8 cellular contexts compared by ENCODE assay signal in the genomic region with DNA sequence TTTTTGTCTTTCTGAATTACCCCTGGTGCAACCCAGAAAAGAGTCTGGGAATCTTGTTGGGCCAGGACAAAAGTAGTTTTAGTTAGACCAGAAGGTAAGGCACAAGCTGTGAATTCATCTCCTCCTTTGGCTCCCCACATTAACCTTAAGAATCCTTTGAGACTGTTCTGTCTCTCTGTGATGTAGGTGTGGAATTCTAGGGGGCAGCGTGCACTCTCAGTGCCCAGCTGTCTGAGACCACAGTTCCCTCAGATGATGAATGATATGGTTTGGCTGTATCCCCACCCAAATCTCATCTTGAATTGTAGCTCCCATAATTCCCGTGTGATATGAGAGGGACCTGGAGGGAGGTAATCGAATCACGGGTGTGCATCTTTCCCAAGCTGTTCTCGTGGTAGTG. TPM values are rescaled to one million over a fixed set of nuclear protein-coding genes. Genes with fewer than 3 reads are reported as not detected.
DNase-seq lines count a peak whose midpoint lies in the region; ATAC-seq and TF ChIP-seq lines count a peak whose summit lies in the region.

No MANE protein-coding gene starts in this region.

- peak overlapping the region; percentile 91 to 92 for H3K4me3 Mint-ChIP-seq in activated T-cell treated with anti-CD3 and anti-CD28 coated beads, Interleukin-2, amount 50 U/mL, for 72 hours
- H3K4me3 Mint-ChIP-seq in T-cell: peak overlapping the region; percentile 86 to 98 (median 92)
- peak overlapping the region; percentile 91 for H3K4me3 Mint-ChIP-seq in stimulated activated memory B cell treated with anti-CD40 and anti-IgM and Interleukin-4, amounts not matched to agents 10 μg/mL and 1 μg/mL and 100 μg/mL, for 72 hours

- no peak for ATAC-seq in activated T-cell treated with anti-CD3 and anti-CD28 coated beads, Interleukin-2, amount 50 U/mL, for 72 hours (replicated peaks in 1 of 2)
- ATAC-seq in T-cell (replicated peaks in 1 of 4) (no peak), HG03175 (IDR thresholded peaks at IDR 0.05; ENCODE audit: unreplicated experiment) (no peak)
- ATAC-seq in stimulated activated memory B cell treated with anti-CD40 and anti-IgM and Interleukin-4, amounts not matched to agents 10 μg/mL and 1 μg/mL and 100 μg/mL, for 72 hours: no peak

- H3K9me3 Mint-ChIP-seq in activated T-cell treated with anti-CD3 and anti-CD28 coated beads, Interleukin-2, amount 50 U/mL, for 72 hours: peaks cover 6 to 8% of the 10 kb centered on the region in 2 donors
- H3K9me3 Mint-ChIP-seq in T-cell: no peaks in the 10 kb centered on the region
- no peaks in the 10 kb centered on the region for H3K9me3 Mint-ChIP-seq in stimulated activated memory B cell treated with anti-CD40 and anti-IgM and Interleukin-4, amounts not matched to agents 10 μg/mL and 1 μg/mL and 100 μg/mL, for 72 hours

- CTCF ChIA-PET in T-cell (lab: Charles Lee): no interaction called here

- peaks cover 22 to 46% of the 10 kb centered on the region in 2 donors for H3K36me3 Mint-ChIP-seq in activated T-cell treated with anti-CD3 and anti-CD28 coated beads, Interleukin-2, amount 50 U/mL, for 72 hours (ENCODE audit: insufficient read depth in 2 of 2)
- peaks cover 33% of the 10 kb centered on the region for H3K36me3 Mint-ChIP-seq in T-cell
- peaks cover 27% of the 10 kb centered on the region for H3K36me3 Mint-ChIP-seq in stimulated activated memory B cell treated with anti-CD40 and anti-IgM and Interleukin-4, amounts not matched to agents 10 μg/mL and 1 μg/mL and 100 μg/mL, for 72 hours

- DNase-seq in activated T-cell treated with anti-CD3 and anti-CD28 coated beads, Interleukin-2, amount 50 U/mL, for 72 hours: no peak
- no peak for DNase-seq in activated T-cell treated with anti-CD3 and anti-CD28 coated beads, Interleukin-2, amount 50 U/mL, for 48 hours
- DNase-seq in T-cell: no peak
- no peak for DNase-seq in foreskin fibroblast
- DNase-seq in DMS53 (lab: John Stamatoyannopoulos, UW): no peak
- no peak for DNase-seq in NCI-H1930 (lab: John Stamatoyannopoulos, UW)

- no peaks in the 10 kb centered on the region for H3K27me3 Mint-ChIP-seq in activated T-cell treated with anti-CD3 and anti-CD28 coated beads, Interleukin-2, amount 50 U/mL, for 72 hours (ENCODE audit: low read depth)
- H3K27me3 Mint-ChIP-seq in T-cell: no peaks in the 10 kb centered on the region
- H3K27me3 Mint-ChIP-seq in stimulated activated memory B cell treated with anti-CD40 and anti-IgM and Interleukin-4, amounts not matched to agents 10 μg/mL and 1 μg/mL and 100 μg/mL, for 72 hours: no peaks in the 10 kb centered on the region

- H3K4me1 Mint-ChIP-seq in activated T-cell treated with anti-CD3 and anti-CD28 coated beads, Interleukin-2, amount 50 U/mL, for 72 hours (ENCODE audit: low read depth): peaks cover 61% of the 10 kb centered on the region
- H3K4me1 Mint-ChIP-seq in T-cell: peaks cover 53 to 71% (median 70%) of the 10 kb centered on the region in 3 donors
- H3K4me1 Mint-ChIP-seq in stimulated activated memory B cell treated with anti-CD40 and anti-IgM and Interleukin-4, amounts not matched to agents 10 μg/mL and 1 μg/mL and 100 μg/mL, for 72 hours: peaks cover 56% of the 10 kb centered on the region

- POLR2A ChIA-PET in T-cell (lab: Charles Lee): interaction anchor here in 1 of 2 donors (0.6 kb wide), 1 partner anchor 88 kb away, joined by 3 read pairs; a partner anchor contains a TSS

- H3K4me3 ChIP-seq in foreskin fibroblast (ENCODE audit: low read depth in 1 of 2, low read length in 2 of 2): peak overlapping the region; percentile 56 to 96

- no peak for TF ChIP-seq CTCF in foreskin fibroblast (IDR thresholded peaks at IDR 0.05; ENCODE audit: low read depth, low read length)

- peak overlapping the region; percentile 74 for H3K27ac Mint-ChIP-seq in activated T-cell treated with anti-CD3 and anti-CD28 coated beads, Interleukin-2, amount 50 U/mL, for 72 hours
- peak overlapping the region; percentile 24 to 85 for H3K27ac Mint-ChIP-seq in T-cell
- H3K27ac Mint-ChIP-seq in stimulated activated memory B cell treated with anti-CD40 and anti-IgM and Interleukin-4, amounts not matched to agents 10 μg/mL and 1 μg/mL and 100 μg/mL, for 72 hours: peak overlapping the region; percentile 73

RNA-seq across cellular contexts. Expression of a gene that starts 43.9 kb away (rescaled TPM):
- total RNA-seq in activated T-cell treated with anti-CD3 and anti-CD28 coated beads, Interleukin-2, amount 50 U/mL, for 72 hours: 10 to 100 TPM; 66.0 to 68.9 TPM
- total RNA-seq in T-cell: 10 to 100 TPM; 35.3 to 65.6 (median 58.1) TPM

RNA-seq across cellular contexts. Expression of a gene that starts 44.8 kb away (rescaled TPM):
- total RNA-seq in activated T-cell treated with anti-CD3 and anti-CD28 coated beads, Interleukin-2, amount 50 U/mL, for 72 hours: 10 to 100 TPM in 1 of 2 donors, 1 to 10 TPM in 1; 9.1 to 12.1 TPM
- 10 to 100 TPM; 19.4 to 27.7 (median 21.7) TPM for total RNA-seq in T-cell
